In the genomic region with DNA sequence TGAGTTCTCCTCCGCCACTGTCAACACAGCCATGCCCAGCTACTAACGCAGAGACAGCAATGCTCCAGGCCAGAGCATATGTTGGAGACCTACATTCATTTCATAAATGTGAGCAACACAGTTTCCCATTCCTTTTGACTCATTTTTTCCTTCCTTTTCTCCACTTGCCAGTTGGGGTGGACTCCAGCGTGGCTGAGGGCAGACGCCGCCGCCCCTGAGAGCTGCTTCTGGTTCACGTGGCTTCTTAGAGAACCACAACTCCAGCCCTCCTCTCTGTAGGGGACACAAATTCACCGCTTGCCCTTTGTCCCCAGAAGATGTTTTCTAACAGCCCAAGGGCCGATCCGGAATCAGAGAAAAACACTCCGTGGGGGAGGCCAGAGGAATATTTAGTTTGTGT, we compare ENCODE assay signal across 17 cellular contexts. TPM values are rescaled to one million over a fixed set of nuclear protein-coding genes. Genes with fewer than 3 reads are reported as not detected.
DNase-seq lines count a peak whose midpoint lies in the region; ATAC-seq and TF ChIP-seq lines count a peak whose summit lies in the region.
"Had no signal": no experiment of that assay in that cellular context is flagged by ENCODE, and none has a peak within 500 bp of the region (broad histone marks: within the 10 kb centered on the region; RNA-seq: fewer than 3 reads in every experiment).

No MANE protein-coding gene starts in this region.

- H3K79me2 ChIP-seq in neural progenitor cell (ENCODE audit: low read depth) = no peaks in the 10 kb centered on the region

- no peak overlapping the region for H3K4me2 ChIP-seq in neural progenitor cell

- no peaks in the 10 kb centered on the region for H3F3A ChIP-seq in neural progenitor cell (ENCODE audit: low read depth)

- no peak for TF ChIP-seq CTCF in astrocyte of the spinal cord (IDR thresholded peaks at IDR 0.05; ENCODE audit: low read depth, low read length)
- no peak for TF ChIP-seq CTCF in neural progenitor cell (IDR thresholded peaks at IDR 0.05)
- TF ChIP-seq CTCF in stomach (IDR thresholded peaks at IDR 0.05) = no peak
- no peak for TF ChIP-seq CTCF in spleen (IDR thresholded peaks at IDR 0.05 in 8 of 11, conservative IDR thresholded peaks at IDR 0.05 in 3 of 11)

- H3K27ac ChIP-seq in neural progenitor cell (no peak overlapping the region), stomach (peak overlapping the region in 2 of 5 donors; percentile 3 to 42), spleen (no peak overlapping the region)
- H3K27ac ChIP-seq: upper lobe of right lung had no signal

- in situ Hi-C loops in astrocyte of the spinal cord (cut with HindIII; ENCODE audit: low sequenced_read_pairs) = no loop called here

- peaks cover 4% of the 10 kb centered on the region for H3K27me3 Mint-ChIP-seq in neural progenitor cell (ENCODE audit: insufficient read depth, low read depth)
- peaks cover 53 to 80% of the 10 kb centered on the region in 2 donors for H3K27me3 Mint-ChIP-seq in effector memory CD8-positive, alpha-beta T cell

- ATAC-seq in effector memory CD8-positive, alpha-beta T cell (replicated peaks) = no peak
- no peak for ATAC-seq in GM19023 (IDR thresholded peaks at IDR 0.05; ENCODE audit: unreplicated experiment)
- ATAC-seq: left cardiac atrium, upper lobe of right lung had no signal

- no peak overlapping the region for H3K9ac ChIP-seq in neural progenitor cell

- no peak overlapping the region for H2AFZ ChIP-seq in neural progenitor cell (replicated peaks)

- H3K27ac Mint-ChIP-seq in neural progenitor cell = peak overlapping the region; percentile 90
- H3K27ac Mint-ChIP-seq in effector memory CD8-positive, alpha-beta T cell = no peak overlapping the region

- H4K20me1 ChIP-seq in neural progenitor cell (ENCODE audit: low read depth) = no peaks in the 10 kb centered on the region

- H3K36me3 ChIP-seq in neural progenitor cell = no peaks in the 10 kb centered on the region
- H3K36me3 ChIP-seq in stomach = no peaks in the 10 kb centered on the region
- no peaks in the 10 kb centered on the region for H3K36me3 ChIP-seq in spleen
- H3K36me3 ChIP-seq: upper lobe of right lung had no signal

- peak overlapping the region; percentile 34 for H3K4me3 Mint-ChIP-seq in neural progenitor cell
- no peak overlapping the region for H3K4me3 Mint-ChIP-seq in effector memory CD8-positive, alpha-beta T cell
- H3K4me3 Mint-ChIP-seq: naive B cell had no signal

- intact Hi-C loops in stomach (cut with DNase I; ENCODE audit: low total_unique reads) (no loop called here), spleen (cut with DNase I; ENCODE audit: low total_unique reads) (no loop called here)

- H3K9me3 Mint-ChIP-seq in neural progenitor cell = peaks cover 15% of the 10 kb centered on the region
- no peaks in the 10 kb centered on the region for H3K9me3 Mint-ChIP-seq in effector memory CD8-positive, alpha-beta T cell

- H3K4me3 ChIP-seq in astrocyte of the spinal cord (ENCODE audit: low read depth, low read length) (no peak overlapping the region), neural progenitor cell (no peak overlapping the region), stomach (no peak overlapping the region), spleen (no peak overlapping the region)
- H3K4me3 ChIP-seq: upper lobe of right lung had no signal

- no peak for TF ChIP-seq POLR2A in stomach (IDR thresholded peaks at IDR 0.05)
- TF ChIP-seq POLR2A in spleen (IDR thresholded peaks at IDR 0.05) = no peak

- H3K27me3 ChIP-seq in neural progenitor cell (no peaks in the 10 kb centered on the region), stomach (peaks cover 0 to 31% (median 6%) of the 10 kb centered on the region in 3 donors), spleen (replicated peaks in 1 of 7) (peaks cover 0 to 71% (median 15%) of the 10 kb centered on the region in 7 donors)

- H3K4me1 Mint-ChIP-seq in neural progenitor cell = peaks cover 46% of the 10 kb centered on the region
- H3K4me1 Mint-ChIP-seq in effector memory CD8-positive, alpha-beta T cell (ENCODE audit: low read depth in 2 of 2) = peaks cover 0 to under 1% of the 10 kb centered on the region in 2 donors
- H3K4me1 Mint-ChIP-seq: naive B cell had no signal

- peak; percentile 30 for DNase-seq in stimulated activated CD4-positive, alpha-beta T cell treated with anti-CD3 and anti-CD28 coated beads, Interleukin-15, amount 100 ng/mL, for 24 hours
- no peak for DNase-seq in stimulated activated CD4-positive, alpha-beta T cell treated with anti-CD3 and anti-CD28 coated beads, Interleukin-4, amount 100 ng/mL, for 4 hours
- peak; percentile 91 for DNase-seq in astrocyte of the spinal cord (ENCODE audit: low read depth, low spot score)
- DNase-seq in neural progenitor cell (ENCODE audit: low spot score) = no peak
- no peak for DNase-seq in effector memory CD8-positive, alpha-beta T cell
- DNase-seq in stomach = no peak
- no peak for DNase-seq in spleen
- DNase-seq: DMS153; effector memory CD4-positive, alpha-beta T cell; head of caudate nucleus; left cardiac atrium; naive B cell; NCI-H1105; NCI-H446 treated with DMSO at 0.1 percent for 48 hours; OCI-M1; upper lobe of right lung had no signal

- H3K9me3 ChIP-seq in neural progenitor cell (ENCODE audit: low read depth) (no peaks in the 10 kb centered on the region), stomach (peaks cover 0 to 3% (median under 1%) of the 10 kb centered on the region in 4 donors), spleen (peaks cover 0 to 22% (median 3%) of the 10 kb centered on the region in 8 donors)
- H3K9me3 ChIP-seq: upper lobe of right lung had no signal

- no peak for TF ChIP-seq EP300 in stomach (IDR thresholded peaks at IDR 0.05)

- H3K4me1 ChIP-seq in neural progenitor cell (peaks cover 20% of the 10 kb centered on the region), stomach (peaks cover 12 to 33% (median 23%) of the 10 kb centered on the region in 4 donors), spleen (peaks cover 0 to 2% (median 0%) of the 10 kb centered on the region in 6 donors)

- H3K36me3 Mint-ChIP-seq in neural progenitor cell = no peaks in the 10 kb centered on the region
- no peaks in the 10 kb centered on the region for H3K36me3 Mint-ChIP-seq in effector memory CD8-positive, alpha-beta T cell (ENCODE audit: insufficient read depth)

- 59 to 79% (median 70%) methylated on average over 11 of the region's 11 CpGs for WGBS in stomach, 5 donors
- 75 to 80% (median 78%) methylated on average over 11 of the region's 11 CpGs for WGBS in spleen, 5 donors

RNA-seq across cellular contexts. Expression of gene ZCCHC14, which starts 45.8 kb away (rescaled TPM):
- 10.3 and 11.7 TPM in 2 replicates for total RNA-seq in neural progenitor cell (ENCODE audit: low replicate concordance)
- total RNA-seq in stomach = 10 to 100 TPM; 15.9 to 25.9 (median 21.3) TPM
- 1 to 10 TPM; 5.4 to 6.7 (median 6.4) TPM for polyA plus RNA-seq in stomach
- total RNA-seq in spleen = 10 to 100 TPM; 11.4 to 18.3 (median 14.2) TPM
- 1 to 10 TPM; 1.6 to 3.7 (median 1.8) TPM for polyA plus RNA-seq in spleen

Comparison
In these comparisons a context has a peak if more than half of its experiments do, and no peak if none do; other contexts are left out.
1. DNase-seq: peak in stimulated activated CD4-positive, alpha-beta T cell treated with anti-CD3 and anti-CD28 coated beads, Interleukin-15, amount 100 ng/mL, for 24 hours (single experiment) and astrocyte of the spinal cord (single experiment); none in stimulated activated CD4-positive, alpha-beta T cell treated with anti-CD3 and anti-CD28 coated beads, Interleukin-4, amount 100 ng/mL, for 4 hours (0 of 2), neural progenitor cell (single experiment), effector memory CD8-positive, alpha-beta T cell (0 of 3), stomach (single experiment) and spleen (single experiment).